ENCODE assay signal across 41 cellular contexts in genomic region chr6:1329708-1330107, GRCh38. TPM values are rescaled to one million over a fixed set of nuclear protein-coding genes. Genes with fewer than 3 reads are reported as not detected.
"Had no signal": no experiment of that assay in that cellular context is flagged by ENCODE, and none has a peak within 500 bp of the region (broad histone marks: within the 10 kb centered on the region; RNA-seq: fewer than 3 reads in every experiment).

No MANE protein-coding gene starts in this region.

- H3K4me3 ChIP-seq: adrenal gland, ascending aorta, body of pancreas, breast epithelium, cardiac muscle cell had no signal

- DNase-seq: activated effector memory CD4-positive, alpha-beta T cell treated with anti-CD3 and anti-CD28 coated beads, Interleukin-2, amount 50 U/mL, for 16 hours; activated effector memory CD4-positive, alpha-beta T cell treated with Interleukin-2 at 50 U/mL for 16 hours; activated gamma-delta T cell; activated gamma-delta T cell treated with Interleukin-2 at 50 U/mL for 16 hours; activated naive CD4-positive, alpha-beta T cell; activated naive CD4-positive, alpha-beta T cell treated with anti-CD3 and anti-CD28 coated beads for 36 hours; activated naive CD4-positive, alpha-beta T cell treated with anti-CD3 and anti-CD28 coated beads, Interleukin-2, amount 10 ng/mL, durations not matched to agents 7 days and 5 days; activated naive CD4-positive, alpha-beta T cell treated with anti-CD3 and anti-CD28 coated beads, Interleukin-2, amount 50 U/mL, for 16 hours; activated naive CD4-positive, alpha-beta T cell treated with Interleukin-2 at 50 U/mL for 16 hours; activated naive CD8-positive, alpha-beta T cell treated with anti-CD3 and anti-CD28 coated beads for 36 hours; activated naive CD8-positive, alpha-beta T cell treated with anti-CD3 and anti-CD28 coated beads, Interleukin-2, amount 10 ng/mL, durations not matched to agents 7 days and 5 days; activated naive CD8-positive, alpha-beta T cell treated with anti-CD3 and anti-CD28 coated beads, Interleukin-2, amount 50 U/mL, for 24 hours; activated T-cell treated with anti-CD3 and anti-CD28 coated beads, Interleukin-2, amount 50 U/mL, for 1 hour; activated T-cell treated with anti-CD3 and anti-CD28 coated beads, Interleukin-2, amount 50 U/mL, for 24 hours; activated T-cell treated with anti-CD3 and anti-CD28 coated beads, Interleukin-2, amount 50 U/mL, for 4 hours; activated T-cell treated with anti-CD3 and anti-CD28 coated beads, Interleukin-2, amount 50 U/mL, for 48 hours; activated T-cell treated with anti-CD3 and anti-CD28 coated beads, Interleukin-2, amount 50 U/mL, for 72 hours; adrenal gland; amniotic stem cell; amygdala; anterior cingulate cortex; aorta; body of pancreas; brain microvascular endothelial cell; caudate nucleus; central memory CD4-positive, alpha-beta T cell; cerebellar nuclear complex had no signal

- H3K4me1 ChIP-seq: adrenal gland, ascending aorta had no signal

- H3K4me1 Mint-ChIP-seq: activated naive CD4-positive, alpha-beta T cell treated with anti-CD3 and anti-CD28 coated beads, Interleukin-2, amount 10 ng/mL, durations not matched to agents 7 days and 5 days; activated naive CD4-positive, alpha-beta T cell treated with anti-CD3 and anti-CD28 coated beads, Interleukin-2, amount 50 U/mL, for 24 hours; activated naive CD8-positive, alpha-beta T cell treated with anti-CD3 and anti-CD28 coated beads for 36 hours; activated naive CD8-positive, alpha-beta T cell treated with anti-CD3 and anti-CD28 coated beads, Interleukin-2, amount 10 ng/mL, durations not matched to agents 7 days and 5 days; activated naive CD8-positive, alpha-beta T cell treated with anti-CD3 and anti-CD28 coated beads, Interleukin-2, amount 50 U/mL, for 24 hours; activated T-helper 17 cell treated with anti-CD3 and anti-CD28 coated beads, Interleukin-2, amount 50 U/mL, for 72 hours; brain; central memory CD8-positive, alpha-beta T cell had no signal

- H3K27ac ChIP-seq: adrenal gland, ascending aorta, body of pancreas, brain microvascular endothelial cell, breast epithelium, cardiac muscle cell had no signal

- ATAC-seq: activated naive CD4-positive, alpha-beta T cell treated with anti-CD3 and anti-CD28 coated beads, Interleukin-2, amount 50 U/mL, for 72 hours; activated naive CD8-positive, alpha-beta T cell treated with anti-CD3 and anti-CD28 coated beads, Interleukin-2, amount 50 U/mL, for 24 hours; activated T-cell treated with anti-CD3 and anti-CD28 coated beads, Interleukin-2, amount 50 U/mL, for 4 hours; activated T-cell treated with anti-CD3 and anti-CD28 coated beads, Interleukin-2, amount 50 U/mL, for 72 hours; activated T-helper 17 cell treated with anti-CD3 and anti-CD28 coated beads, Interleukin-2, amount 50 U/mL, for 72 hours; body of pancreas had no signal

- H3K27me3 ChIP-seq: adrenal gland, ascending aorta, body of pancreas, brain microvascular endothelial cell, breast epithelium had no signal

- H3K9me3 ChIP-seq: adrenal gland, ascending aorta, body of pancreas, breast epithelium had no signal

- H3K36me3 ChIP-seq: adrenal gland, ascending aorta, brain microvascular endothelial cell, breast epithelium, cardiac muscle cell had no signal

- FAIRE-seq: astrocyte had no signal

- H3K27ac Mint-ChIP-seq: activated naive CD4-positive, alpha-beta T cell treated with anti-CD3 and anti-CD28 coated beads for 36 hours; activated naive CD4-positive, alpha-beta T cell treated with anti-CD3 and anti-CD28 coated beads, Interleukin-2, amount 10 ng/mL, durations not matched to agents 7 days and 5 days; activated naive CD4-positive, alpha-beta T cell treated with anti-CD3 and anti-CD28 coated beads, Interleukin-2, amount 50 U/mL, for 24 hours; activated naive CD4-positive, alpha-beta T cell treated with anti-CD3 and anti-CD28 coated beads, Interleukin-2, amount 50 U/mL, for 72 hours; activated naive CD8-positive, alpha-beta T cell; activated naive CD8-positive, alpha-beta T cell treated with anti-CD3 and anti-CD28 coated beads for 36 hours; activated naive CD8-positive, alpha-beta T cell treated with anti-CD3 and anti-CD28 coated beads, Interleukin-2, amount 10 ng/mL, durations not matched to agents 7 days and 5 days; activated naive CD8-positive, alpha-beta T cell treated with anti-CD3 and anti-CD28 coated beads, Interleukin-2, amount 50 U/mL, for 24 hours; activated T-cell treated with anti-CD3 and anti-CD28 coated beads, Interleukin-2, amount 50 U/mL, for 24 hours; activated T-cell treated with anti-CD3 and anti-CD28 coated beads, Interleukin-2, amount 50 U/mL, for 72 hours; activated T-helper 1 cell treated with anti-CD3 and anti-CD28 coated beads, Interleukin-12 subunit alpha, Interleukin-12 subunit beta, Interleukin-2, Interleukin-4 antibody, amounts not matched to agents 30 ng/mL and 10 ng/mL and 1 ng/mL, durations not matched to agents 14 hours and 24 hours and 36 hours; activated T-helper 17 cell treated with anti-CD3 and anti-CD28 coated beads, Interleukin-2, amount 50 U/mL, for 72 hours; activated T-helper 2 cell treated with anti-CD3 and anti-CD28 coated beads, Interferon-gamma antibody, Interleukin-2, Interleukin-4, amounts not matched to agents 10 μg/mL and 5 μg/mL and 100 μg/mL, durations not matched to agents 14 hours and 24 hours and 36 hours; brain had no signal

- H3K4me3 Mint-ChIP-seq: activated naive CD4-positive, alpha-beta T cell treated with anti-CD3 and anti-CD28 coated beads for 36 hours; activated naive CD4-positive, alpha-beta T cell treated with anti-CD3 and anti-CD28 coated beads, Interleukin-2, amount 10 ng/mL, durations not matched to agents 7 days and 5 days; activated naive CD4-positive, alpha-beta T cell treated with anti-CD3 and anti-CD28 coated beads, Interleukin-2, amount 50 U/mL, for 24 hours; activated naive CD8-positive, alpha-beta T cell; activated naive CD8-positive, alpha-beta T cell treated with anti-CD3 and anti-CD28 coated beads for 36 hours; activated naive CD8-positive, alpha-beta T cell treated with anti-CD3 and anti-CD28 coated beads, Interleukin-2, amount 10 ng/mL, durations not matched to agents 7 days and 5 days; activated naive CD8-positive, alpha-beta T cell treated with anti-CD3 and anti-CD28 coated beads, Interleukin-2, amount 50 U/mL, for 24 hours; activated T-cell treated with anti-CD3 and anti-CD28 coated beads, Interleukin-2, amount 50 U/mL, for 24 hours; activated T-cell treated with anti-CD3 and anti-CD28 coated beads, Interleukin-2, amount 50 U/mL, for 4 hours; activated T-cell treated with anti-CD3 and anti-CD28 coated beads, Interleukin-2, amount 50 U/mL, for 72 hours; activated T-helper 1 cell treated with anti-CD3 and anti-CD28 coated beads, Interleukin-12 subunit alpha, Interleukin-12 subunit beta, Interleukin-2, Interleukin-4 antibody, amounts not matched to agents 30 ng/mL and 10 ng/mL and 1 ng/mL, durations not matched to agents 14 hours and 24 hours and 36 hours; activated T-helper 17 cell treated with anti-CD3 and anti-CD28 coated beads, Interleukin-2, amount 50 U/mL, for 72 hours; brain; central memory CD8-positive, alpha-beta T cell had no signal

- H3K36me3 Mint-ChIP-seq: activated naive CD4-positive, alpha-beta T cell treated with anti-CD3 and anti-CD28 coated beads, Interleukin-2, amount 10 ng/mL, durations not matched to agents 7 days and 5 days; activated naive CD4-positive, alpha-beta T cell treated with anti-CD3 and anti-CD28 coated beads, Interleukin-2, amount 50 U/mL, for 24 hours; activated naive CD8-positive, alpha-beta T cell; activated naive CD8-positive, alpha-beta T cell treated with anti-CD3 and anti-CD28 coated beads for 36 hours; activated naive CD8-positive, alpha-beta T cell treated with anti-CD3 and anti-CD28 coated beads, Interleukin-2, amount 10 ng/mL, durations not matched to agents 7 days and 5 days; brain had no signal

RNA-seq across cellular contexts. Expression of gene FOXQ1, which starts 17.8 kb away (rescaled TPM):
- total RNA-seq: activated naive CD4-positive, alpha-beta T cell treated with anti-CD3 and anti-CD28 coated beads for 36 hours; activated naive CD4-positive, alpha-beta T cell treated with anti-CD3 and anti-CD28 coated beads, Interleukin-2, amount 50 U/mL, for 72 hours; activated naive CD8-positive, alpha-beta T cell treated with anti-CD3 and anti-CD28 coated beads for 36 hours; activated naive CD8-positive, alpha-beta T cell treated with anti-CD3 and anti-CD28 coated beads, Interleukin-2, amount 10 ng/mL, durations not matched to agents 7 days and 5 days; activated T-cell treated with anti-CD3 and anti-CD28 coated beads, Interleukin-2, amount 50 U/mL, for 4 hours; activated T-cell treated with anti-CD3 and anti-CD28 coated beads, Interleukin-2, amount 50 U/mL, for 72 hours; activated T-helper 1 cell treated with anti-CD3 and anti-CD28 coated beads, Interleukin-12 subunit alpha, Interleukin-12 subunit beta, Interleukin-2, Interleukin-4 antibody, amounts not matched to agents 30 ng/mL and 10 ng/mL and 1 ng/mL, durations not matched to agents 14 hours and 24 hours and 36 hours; activated T-helper 17 cell treated with anti-CD3 and anti-CD28 coated beads, Interleukin-2, amount 50 U/mL, for 72 hours; activated T-helper 2 cell treated with anti-CD3 and anti-CD28 coated beads, Interferon-gamma antibody, Interleukin-2, Interleukin-4, amounts not matched to agents 10 μg/mL and 5 μg/mL and 100 μg/mL, durations not matched to agents 14 hours and 24 hours and 36 hours; aorta; cardiac muscle cell; cardiac septum; chondrocyte had no signal
- polyA plus RNA-seq: cardiac muscle cell had no signal

RNA-seq across cellular contexts. Expression of gene FOXF2, which starts 59.7 kb away (rescaled TPM):
- total RNA-seq: activated naive CD4-positive, alpha-beta T cell treated with anti-CD3 and anti-CD28 coated beads for 36 hours; activated naive CD4-positive, alpha-beta T cell treated with anti-CD3 and anti-CD28 coated beads, Interleukin-2, amount 50 U/mL, for 72 hours; activated naive CD8-positive, alpha-beta T cell treated with anti-CD3 and anti-CD28 coated beads for 36 hours; activated naive CD8-positive, alpha-beta T cell treated with anti-CD3 and anti-CD28 coated beads, Interleukin-2, amount 10 ng/mL, durations not matched to agents 7 days and 5 days; activated T-cell treated with anti-CD3 and anti-CD28 coated beads, Interleukin-2, amount 50 U/mL, for 72 hours; activated T-helper 1 cell treated with anti-CD3 and anti-CD28 coated beads, Interleukin-12 subunit alpha, Interleukin-12 subunit beta, Interleukin-2, Interleukin-4 antibody, amounts not matched to agents 30 ng/mL and 10 ng/mL and 1 ng/mL, durations not matched to agents 14 hours and 24 hours and 36 hours; activated T-helper 17 cell treated with anti-CD3 and anti-CD28 coated beads, Interleukin-2, amount 50 U/mL, for 72 hours; activated T-helper 2 cell treated with anti-CD3 and anti-CD28 coated beads, Interferon-gamma antibody, Interleukin-2, Interleukin-4, amounts not matched to agents 10 μg/mL and 5 μg/mL and 100 μg/mL, durations not matched to agents 14 hours and 24 hours and 36 hours had no signal
- polyA plus RNA-seq: aorta had no signal
